ENCODE assay signal across 10 cellular contexts in the genomic region with DNA sequence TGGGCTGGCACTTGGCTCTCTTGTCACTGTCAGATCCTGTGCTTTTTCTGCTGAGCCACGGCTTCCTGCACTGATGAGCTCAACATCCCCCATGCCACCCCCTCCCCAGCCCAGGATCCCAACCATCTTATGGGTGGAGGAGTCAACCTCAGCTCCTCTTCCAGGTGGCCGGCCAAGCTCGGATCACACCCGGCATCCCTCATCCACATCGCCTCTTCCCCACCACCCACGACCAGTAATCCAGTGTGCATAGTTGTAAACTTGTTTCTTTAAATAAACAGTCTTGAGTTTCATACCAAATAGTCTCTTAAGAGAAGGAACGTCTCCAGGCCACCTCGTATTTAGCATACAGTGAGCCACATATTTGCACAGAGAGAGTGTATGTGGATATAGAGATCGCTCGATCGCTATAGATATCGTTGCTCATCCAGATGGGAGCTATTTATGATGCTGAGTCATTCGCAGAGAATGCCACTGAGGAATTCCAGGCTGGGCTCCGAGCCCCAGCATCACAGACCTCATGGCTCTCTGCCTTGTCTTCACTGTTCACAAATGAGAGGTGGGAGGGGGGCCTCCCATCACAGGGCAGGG.
DNase-seq lines count a peak whose midpoint lies in the region; ATAC-seq and TF ChIP-seq lines count a peak whose summit lies in the region.
"Had no signal": no experiment of that assay in that cellular context is flagged by ENCODE, and none has a peak within 500 bp of the region (broad histone marks: within the 10 kb centered on the region; RNA-seq: fewer than 3 reads in every experiment).

No MANE protein-coding gene starts in this region.

- ATAC-seq in HCT116 (peak; percentile 84), GM18511 (IDR thresholded peaks at IDR 0.05; ENCODE audit: unreplicated experiment) (no peak), GM21737 (IDR thresholded peaks at IDR 0.05; ENCODE audit: unreplicated experiment) (no peak), left lung (no peak)

- no peak for TF ChIP-seq RAD21 in HCT116 (IDR thresholded peaks at IDR 0.05; ENCODE audit: low read depth)

- in situ Hi-C loops in ACHN (cut with HindIII; ENCODE audit: low pct_ligation_motif_present, low pct_unique_long_range_greater_than_20kb, low sequenced_read_pairs), result no loop called here

- 7% methylated on average over 14 of the region's 14 CpGs for WGBS in hepatocyte (ENCODE audit: low lambda C conversion rate, missing lambda C conversion rate)

- no peak for TF ChIP-seq POLR2A in HCT116 (IDR thresholded peaks at IDR 0.05; ENCODE audit: borderline replicate concordance, extremely low read depth, insufficient read depth, insufficient read length)

- H4K20me1 ChIP-seq in HCT116 (ENCODE audit: insufficient read depth) (no peaks in the 10 kb centered on the region), hepatocyte (ENCODE audit: insufficient read depth, poor library complexity, severe bottlenecking) (no peaks in the 10 kb centered on the region)

- peak overlapping the region; percentile 46 for H3K9ac ChIP-seq in HCT116 (ENCODE audit: low read length)

- H3K27ac ChIP-seq in HCT116 (ENCODE audit: low read depth, low read length) (no peak overlapping the region), hepatocyte (peak overlapping the region; percentile 65), left lung (no peak overlapping the region)

- TF ChIP-seq CTCF in HCT116 (IDR thresholded peaks at IDR 0.05 in 2 of 3, conservative IDR thresholded peaks at IDR 0.05 in 1 of 3; ENCODE audit: borderline replicate concordance in 1 of 3, insufficient read depth in 1 of 3, low read depth in 2 of 3, low read length in 2 of 3) (no peak), hepatocyte (IDR thresholded peaks at IDR 0.05; ENCODE audit: poor library complexity) (no peak), left lung (IDR thresholded peaks at IDR 0.05) (no peak)

- RAD21 ChIA-PET in HCT116 (lab: Charles Lee; ENCODE audit: low non-redundant PET in 1 of 2, low total read pairs in 2 of 2, uncharacterized antibody in 2 of 2, unreplicated experiment in 2 of 2), result no interaction called here

- peak overlapping the region; percentile 8 to 46 for H3K4me3 ChIP-seq in HCT116 (replicated peaks in 1 of 2; ENCODE audit: low read depth in 1 of 2, low read length in 2 of 2)
- H3K4me3 ChIP-seq in hepatocyte, result no peak overlapping the region
- no peak overlapping the region for H3K4me3 ChIP-seq in left lung

- no peaks in the 10 kb centered on the region for H3K36me3 ChIP-seq in HCT116 (ENCODE audit: control insufficient read depth in 1 of 2, insufficient read depth in 2 of 2, low read length in 2 of 2)
- no peaks in the 10 kb centered on the region for H3K36me3 ChIP-seq in hepatocyte (replicated peaks; ENCODE audit: insufficient read depth, low read depth)
- no peaks in the 10 kb centered on the region for H3K36me3 ChIP-seq in left lung

- BruUV-seq in HCT116 (replicated peaks; lab: Mats Ljungman, UMichigan), result no TSS peak

- H3K27me3 ChIP-seq in HCT116 (ENCODE audit: insufficient read depth, low read length), result no peaks in the 10 kb centered on the region
- H3K27me3 ChIP-seq in hepatocyte, result no peaks in the 10 kb centered on the region
- peaks cover 0 to 29% of the 10 kb centered on the region in 2 donors for H3K27me3 ChIP-seq in left lung

- H3K79me2 ChIP-seq in HCT116 (ENCODE audit: insufficient read depth, low read length) (no peaks in the 10 kb centered on the region), hepatocyte (no peaks in the 10 kb centered on the region)

- peak; percentile 85 for DNase-seq in ACHN
- DNase-seq in HCT116 (ENCODE audit: low read depth, low spot score), result peak; percentile 37
- peak; percentile 71 for DNase-seq in T1000 (lab: John Stamatoyannopoulos, UW)
- DNase-seq in hepatocyte (ENCODE audit: low spot score), result peak; percentile 75
- DNase-seq in activated CD4-positive, CD25-positive, alpha-beta regulatory T cell treated with anti-CD3 and anti-CD28 coated beads, Interleukin-2, amount 50 U/mL, for 72 hours, result no peak
- DNase-seq in left lung, result no peak
- DNase-seq: Kasumi-1, Right ventricle myocardium superior had no signal

- H3K9me2 ChIP-seq in HCT116 (ENCODE audit: insufficient read depth), result no peaks in the 10 kb centered on the region
- H3K9me2 ChIP-seq in hepatocyte (replicated peaks; ENCODE audit: insufficient read depth), result no peaks in the 10 kb centered on the region

- H3K4me1 ChIP-seq in HCT116 (ENCODE audit: control insufficient read depth in 1 of 2, insufficient read depth in 2 of 2, low read length in 2 of 2), result peaks cover 24 to 37% of the 10 kb centered on the region in 2 experiments
- no peaks in the 10 kb centered on the region for H3K4me1 ChIP-seq in hepatocyte (ENCODE audit: insufficient read depth)
- no peaks in the 10 kb centered on the region for H3K4me1 ChIP-seq in left lung

- peak overlapping the region; percentile 72 for H3K4me2 ChIP-seq in HCT116 (ENCODE audit: low read length)
- H3K4me2 ChIP-seq in hepatocyte, result no peak overlapping the region

- POLR2A ChIA-PET in HCT116 (lab: Charles Lee), result interaction anchor here (0.9 to 1.4 kb wide), 2 partner anchors 9 to 12 kb away, joined by 4 to 7 read pairs; no protein-coding TSS in a partner anchor

- intact Hi-C loops in HCT116 (cut with micrococcal nuclease), result loop anchor here (5.0 kb wide), 1 partner anchor 733 kb away; no protein-coding TSS in a partner anchor
- intact Hi-C loops in left lung (cut with DNase I), result no loop called here

- H2AFZ ChIP-seq in HCT116 (ENCODE audit: low read depth, low read length, poor library complexity, severe bottlenecking), result peak overlapping the region; percentile 20
- H2AFZ ChIP-seq in hepatocyte, result no peak overlapping the region

- no peaks in the 10 kb centered on the region for H3K9me3 ChIP-seq in HCT116 (ENCODE audit: control insufficient read depth in 1 of 2, insufficient read depth in 1 of 2, low read depth in 1 of 2, low read length in 2 of 2)
- H3K9me3 ChIP-seq in hepatocyte (ENCODE audit: low read depth), result no peaks in the 10 kb centered on the region
- H3K9me3 ChIP-seq in left lung, result no peaks in the 10 kb centered on the region

- CTCF ChIA-PET in HCT116 (lab: Charles Lee), result interaction anchor here (1.0 to 1.2 kb wide), 2 partner anchors 59 to 80 kb away, joined by 4 read pairs; no protein-coding TSS in a partner anchor

TF ChIP-seq in HCT116, 20 proteins besides CTCF, POLR2A, EP300 and RAD21 (continues in another document):
- TF ChIP-seq, protein P1, sequence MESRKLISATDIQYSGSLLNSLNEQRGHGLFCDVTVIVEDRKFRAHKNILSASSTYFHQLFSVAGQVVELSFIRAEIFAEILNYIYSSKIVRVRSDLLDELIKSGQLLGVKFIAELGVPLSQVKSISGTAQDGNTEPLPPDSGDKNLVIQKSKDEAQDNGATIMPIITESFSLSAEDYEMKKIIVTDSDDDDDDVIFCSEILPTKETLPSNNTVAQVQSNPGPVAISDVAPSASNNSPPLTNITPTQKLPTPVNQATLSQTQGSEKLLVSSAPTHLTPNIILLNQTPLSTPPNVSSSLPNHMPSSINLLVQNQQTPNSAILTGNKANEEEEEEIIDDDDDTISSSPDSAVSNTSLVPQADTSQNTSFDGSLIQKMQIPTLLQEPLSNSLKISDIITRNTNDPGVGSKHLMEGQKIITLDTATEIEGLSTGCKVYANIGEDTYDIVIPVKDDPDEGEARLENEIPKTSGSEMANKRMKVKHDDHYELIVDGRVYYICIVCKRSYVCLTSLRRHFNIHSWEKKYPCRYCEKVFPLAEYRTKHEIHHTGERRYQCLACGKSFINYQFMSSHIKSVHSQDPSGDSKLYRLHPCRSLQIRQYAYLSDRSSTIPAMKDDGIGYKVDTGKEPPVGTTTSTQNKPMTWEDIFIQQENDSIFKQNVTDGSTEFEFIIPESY (IDR thresholded peaks at IDR 0.05; ENCODE audit: extremely low read depth, insufficient replicate concordance, low read length), result no peak
- peak; percentile 43; the same call in 1 of the 2 replicates for TF ChIP-seq CBX3 (IDR thresholded peaks at IDR 0.05; ENCODE audit: low read depth)
- no peak for TF ChIP-seq ZFX (IDR thresholded peaks at IDR 0.05)
- TF ChIP-seq TCF7L2 (IDR thresholded peaks at IDR 0.05; ENCODE audit: borderline replicate concordance, extremely low read depth, insufficient read depth, insufficient read length), result no peak
- TF ChIP-seq EZH2phosphoT487 (IDR thresholded peaks at IDR 0.05; ENCODE audit: borderline replicate concordance), result no peak
- no peak for TF ChIP-seq EGR1 (IDR thresholded peaks at IDR 0.05; ENCODE audit: low read depth)
- no peak for TF ChIP-seq POLR2AphosphoS5 (IDR thresholded peaks at IDR 0.05; ENCODE audit: low read depth, low read length)
- no peak for TF ChIP-seq CEBPB (IDR thresholded peaks at IDR 0.05; ENCODE audit: low read depth)
- no peak for TF ChIP-seq SP1 (IDR thresholded peaks at IDR 0.05; ENCODE audit: low read depth)
- TF ChIP-seq ZNF274 (IDR thresholded peaks at IDR 0.05; ENCODE audit: low read depth, low read length), result no peak
- no peak for TF ChIP-seq EZH2 (IDR thresholded peaks at IDR 0.05)
- TF ChIP-seq MAX (IDR thresholded peaks at IDR 0.05), result peak; percentile 51; the same call in 1 of the 2 replicates

Comparison
In these comparisons a context has a peak if more than half of its experiments do, and no peak if none do; other contexts are left out.
1. DNase-seq: peak in ACHN (single experiment), HCT116 (single experiment), T1000 (single experiment) and hepatocyte (single experiment); none in activated CD4-positive, CD25-positive, alpha-beta regulatory T cell treated with anti-CD3 and anti-CD28 coated beads, Interleukin-2, amount 50 U/mL, for 72 hours (single experiment) and left lung (0 of 2).
2. H3K4me3 ChIP-seq: peak in HCT116 (2 of 2); none in hepatocyte (single experiment) and left lung (0 of 2).